In the genomic region with DNA sequence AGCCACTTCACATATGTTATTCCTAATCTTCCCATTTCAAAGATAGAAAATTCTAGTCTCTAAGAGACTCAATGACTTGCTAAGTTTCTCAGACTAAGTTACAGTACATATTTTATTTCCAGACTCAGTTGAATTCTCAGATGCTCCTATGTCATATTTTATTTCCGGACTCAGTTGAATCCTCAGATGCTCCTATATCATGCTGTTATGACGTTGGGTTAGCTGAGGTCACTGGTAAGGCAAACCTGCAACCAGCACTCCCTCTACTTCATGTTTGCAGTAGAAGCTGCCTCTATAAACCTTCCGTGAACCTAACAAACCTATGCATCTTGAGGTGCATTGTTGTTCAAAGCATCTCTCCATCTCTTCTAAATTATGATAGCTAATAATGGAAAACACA, we compare ENCODE assay signal across 19 cellular contexts.
DNase-seq lines count a peak whose midpoint lies in the region; ATAC-seq, FAIRE-seq and TF ChIP-seq lines count a peak whose summit lies in the region.
"Had no signal": no experiment of that assay in that cellular context is flagged by ENCODE, and none has a peak within 500 bp of the region (broad histone marks: within the 10 kb centered on the region; RNA-seq: fewer than 3 reads in every experiment).

No MANE protein-coding gene starts in this region.

- no peak for TF ChIP-seq EP300 in A549 (IDR thresholded peaks at IDR 0.05)

- H3K36me3 Mint-ChIP-seq in CD4-positive, alpha-beta memory T cell: peaks cover 16 to 37% of the 10 kb centered on the region in 2 donors
- peaks cover 39% of the 10 kb centered on the region for H3K36me3 Mint-ChIP-seq in T-cell
- peaks cover 35% of the 10 kb centered on the region for H3K36me3 Mint-ChIP-seq in effector memory CD8-positive, alpha-beta T cell (ENCODE audit: insufficient read depth)

- ATAC-seq in A549 (peak in 1 of 2 experiments; percentile 21; a peak in 2 of 6 replicates), T-cell (replicated peaks in 1 of 4) (no peak), GM21737 (IDR thresholded peaks at IDR 0.05; ENCODE audit: unreplicated experiment) (no peak)
- no peak for ATAC-seq in effector memory CD8-positive, alpha-beta T cell (replicated peaks)

- H3K27ac ChIP-seq in A549: peak overlapping the region; percentile 73 to 75; a peak in 5 of 6 replicates
- H3K27ac ChIP-seq in CD4-positive, alpha-beta memory T cell (ENCODE audit: low read depth, low read length): peak overlapping the region; percentile 37
- H3K27ac ChIP-seq: adrenal gland, cardiac muscle cell, esophagus squamous epithelium, stomach had no signal

- TF ChIP-seq POLR2A in A549 (IDR thresholded peaks at IDR 0.05; ENCODE audit: low read length) (no peak), lower leg skin (IDR thresholded peaks at IDR 0.05) (no peak)

- no peaks in the 10 kb centered on the region for H3K27me3 Mint-ChIP-seq in CD4-positive, alpha-beta memory T cell
- H3K27me3 Mint-ChIP-seq in T-cell: no peaks in the 10 kb centered on the region
- no peaks in the 10 kb centered on the region for H3K27me3 Mint-ChIP-seq in effector memory CD8-positive, alpha-beta T cell

- no peak for FAIRE-seq in A549 (lab: Jason Lieb, UNC)

- H3K4me2 ChIP-seq in A549: peak overlapping the region; percentile 75

- H3K9me3 Mint-ChIP-seq in CD4-positive, alpha-beta memory T cell: peaks cover 0 to under 1% (median 0%) of the 10 kb centered on the region in 8 donors
- H3K9me3 Mint-ChIP-seq in T-cell: peaks cover 0 to under 1% (median 0%) of the 10 kb centered on the region in 3 donors
- peaks cover 0 to 2% of the 10 kb centered on the region in 2 donors for H3K9me3 Mint-ChIP-seq in effector memory CD8-positive, alpha-beta T cell

- POLR2A ChIA-PET in A549 (lab: Yijun Ruan, JAX) (interaction anchor here (1.1 kb wide), 1 partner anchor 15 kb away, joined by 3 read pairs; no protein-coding TSS in a partner anchor), T-cell (lab: Charles Lee) (interaction anchor here (0.6 to 2.0 kb wide), 7 partner anchors 9 to 99 kb away, joined by 3 to 16 read pairs (median 6); no protein-coding TSS in a partner anchor)
- POLR2A ChIA-PET in CD4-positive, alpha-beta memory T cell (lab: Charles Lee; ENCODE audit: partially characterized antibody): interaction anchor here (1.2 to 22.9 kb wide), 8 partner anchors 10 to 1338 kb away, joined by 3 to 471 read pairs (median 4); a partner anchor contains a TSS

- peaks cover 75 to 92% (median 83%) of the 10 kb centered on the region in 4 donors for H3K4me1 Mint-ChIP-seq in CD4-positive, alpha-beta memory T cell
- H3K4me1 Mint-ChIP-seq in T-cell: peaks cover 88 to 91% (median 90%) of the 10 kb centered on the region in 3 donors
- peaks cover 57 to 76% of the 10 kb centered on the region in 2 donors for H3K4me1 Mint-ChIP-seq in effector memory CD8-positive, alpha-beta T cell (ENCODE audit: low read depth in 2 of 2)

- CTCF ChIA-PET in A549 (lab: Yijun Ruan, JAX): interaction anchor here (0.5 to 1.2 kb wide), 4 partner anchors 26 to 157 kb away, joined by 3 to 4 read pairs (median 4); no protein-coding TSS in a partner anchor
- CTCF ChIA-PET in CD4-positive, alpha-beta memory T cell (lab: Charles Lee; ENCODE audit: partially characterized antibody): interaction anchor here (0.7 to 13.5 kb wide), 10 partner anchors 11 to 105 kb away, joined by 3 to 140 read pairs (median 4); no protein-coding TSS in a partner anchor
- CTCF ChIA-PET in T-cell (lab: Charles Lee): interaction anchor here (0.6 to 3.0 kb wide), 11 partner anchors 10 to 104 kb away, joined by 3 to 14 read pairs (median 3); no protein-coding TSS in a partner anchor

- no peak for TF ChIP-seq RAD21 in A549 (conservative IDR thresholded peaks at IDR 0.05 in 1 of 2, IDR thresholded peaks at IDR 0.05 in 1 of 2)

- H3K27me3 ChIP-seq in CD4-positive, alpha-beta memory T cell (ENCODE audit: insufficient read depth, low read length): no peaks in the 10 kb centered on the region
- H3K27me3 ChIP-seq: adrenal gland, cardiac muscle cell, esophagus squamous epithelium, right atrium auricular region, stomach had no signal

- DNase-seq in A549 (ENCODE audit: low read depth in 1 of 2, low spot score in 1 of 2) (no peak), T-cell (no peak), hepatic stellate cell (ENCODE audit: low spot score) (no peak), lower leg skin (ENCODE audit: low spot score in 2 of 2) (no peak)
- DNase-seq in CD4-positive, alpha-beta memory T cell: no peak
- no peak for DNase-seq in effector memory CD8-positive, alpha-beta T cell
- DNase-seq: activated CD4-positive, CD25-positive, alpha-beta regulatory T cell; adrenal gland; Calu3; EL; esophagus squamous epithelium; left ventricle myocardium inferior; NCI-H524 treated with DMSO at 0.1 percent for 48 hours; SHP77 treated with DMSO at 0.1 percent for 48 hours; stomach had no signal

- intact Hi-C loops in CD4-positive, alpha-beta memory T cell (cut with micrococcal nuclease): no loop called here
- intact Hi-C loops in lower leg skin (cut with DNase I; ENCODE audit: low total_unique reads): no loop called here

- TF ChIP-seq CTCF in A549 (IDR thresholded peaks at IDR 0.05) (no peak), lower leg skin (IDR thresholded peaks at IDR 0.05) (no peak)

- H3K4me3 ChIP-seq in A549: no peak overlapping the region
- no peak overlapping the region for H3K4me3 ChIP-seq in CD4-positive, alpha-beta memory T cell (ENCODE audit: low read length in 2 of 2)
- H3K4me3 ChIP-seq in lower leg skin (ENCODE audit: low read depth, poor library complexity, severe bottlenecking): no peak overlapping the region
- H3K4me3 ChIP-seq: adrenal gland, cardiac muscle cell, esophagus squamous epithelium, HAP-1, left ventricle myocardium inferior, right atrium auricular region, stomach had no signal

- 17% methylated on average over 3 of the region's 3 CpGs for WGBS in A549 (ENCODE audit: missing lambda C conversion rate)
- 95 to 96% methylated on average over 3 of the region's 3 CpGs for WGBS in lower leg skin, 2 donors

- peak overlapping the region; percentile 82 to 94 (median 86) for H3K27ac Mint-ChIP-seq in CD4-positive, alpha-beta memory T cell
- peak overlapping the region; percentile 82 to 85 for H3K27ac Mint-ChIP-seq in T-cell
- peak overlapping the region; percentile 81 to 96 for H3K27ac Mint-ChIP-seq in effector memory CD8-positive, alpha-beta T cell

- no peaks in the 10 kb centered on the region for H3K9me3 ChIP-seq in A549
- no peaks in the 10 kb centered on the region for H3K9me3 ChIP-seq in CD4-positive, alpha-beta memory T cell (ENCODE audit: control insufficient read depth in 1 of 2, low read length in 2 of 2)
- H3K9me3 ChIP-seq: adrenal gland, esophagus squamous epithelium, HAP-1, left ventricle myocardium inferior, right atrium auricular region, stomach had no signal

- peak overlapping the region in 6 of 8 donors; percentile 15 to 72 (median 42) for H3K4me3 Mint-ChIP-seq in CD4-positive, alpha-beta memory T cell
- peak overlapping the region; percentile 35 to 56 (median 41) for H3K4me3 Mint-ChIP-seq in T-cell
- peak overlapping the region; percentile 41 to 43 for H3K4me3 Mint-ChIP-seq in effector memory CD8-positive, alpha-beta T cell

- H3K36me3 ChIP-seq in CD4-positive, alpha-beta memory T cell (ENCODE audit: insufficient read depth, low read length): no peaks in the 10 kb centered on the region
- H3K36me3 ChIP-seq: adrenal gland, cardiac muscle cell, esophagus squamous epithelium, HAP-1, left ventricle myocardium inferior, right atrium auricular region, stomach had no signal

- peaks cover 99% of the 10 kb centered on the region for H3K4me1 ChIP-seq in A549
- peaks cover 98% of the 10 kb centered on the region for H3K4me1 ChIP-seq in CD4-positive, alpha-beta memory T cell (ENCODE audit: insufficient read depth, low read length)
- H3K4me1 ChIP-seq: adrenal gland had no signal

TF ChIP-seq in A549, 52 proteins besides CTCF, POLR2A, EP300 and RAD21:
- TF ChIP-seq RARB (CRISPR knock-in tag; IDR thresholded peaks at IDR 0.05) (no peak), EHF (CRISPR knock-in tag; IDR thresholded peaks at IDR 0.05) (no peak)
